11 cellular contexts compared by ENCODE assay signal in the genomic region with DNA sequence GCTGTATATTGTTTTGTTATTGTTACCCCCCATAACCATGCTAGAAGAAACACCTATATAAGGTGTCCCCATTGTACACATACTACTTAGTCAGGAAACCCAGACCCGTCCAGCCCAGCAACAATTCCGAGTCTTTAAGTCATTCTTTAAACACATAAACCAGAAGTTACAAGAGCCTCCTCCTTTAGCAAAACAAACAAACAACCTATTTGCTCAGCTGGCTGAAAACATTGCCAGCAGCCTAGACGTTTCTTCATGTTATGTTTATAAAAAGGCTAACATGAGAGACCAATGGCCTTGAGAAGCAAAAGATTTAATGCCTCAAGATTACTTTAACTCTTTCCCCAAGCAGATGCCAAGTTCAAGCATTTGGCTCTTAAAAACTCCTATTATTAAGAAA. TPM values are rescaled to one million over a fixed set of nuclear protein-coding genes. Genes with fewer than 3 reads are reported as not detected.
DNase-seq lines count a peak whose midpoint lies in the region; ATAC-seq and TF ChIP-seq lines count a peak whose summit lies in the region.
"Had no signal": no experiment of that assay in that cellular context is flagged by ENCODE, and none has a peak within 500 bp of the region (broad histone marks: within the 10 kb centered on the region; RNA-seq: fewer than 3 reads in every experiment).

No MANE protein-coding gene starts in this region.

- peaks cover 42 to 93% (median 92%) of the 10 kb centered on the region in 4 donors for H3K4me1 Mint-ChIP-seq in naive thymus-derived CD8-positive, alpha-beta T cell

- H3K27me3 Mint-ChIP-seq in naive thymus-derived CD8-positive, alpha-beta T cell: no peaks in the 10 kb centered on the region

- H3K27ac Mint-ChIP-seq in naive thymus-derived CD8-positive, alpha-beta T cell: peak overlapping the region in 9 of 10 donors; percentile 6 to 99 (median 55)

- no peak overlapping the region for H2AFZ ChIP-seq in mammary epithelial cell (ENCODE audit: low read depth, low read length)

- no peaks in the 10 kb centered on the region for H3K9me3 Mint-ChIP-seq in naive thymus-derived CD8-positive, alpha-beta T cell

- H3K4me2 ChIP-seq in mammary epithelial cell (ENCODE audit: insufficient read depth, low read depth, low read length): peak overlapping the region; percentile 83

- BruUV-seq in mammary epithelial cell (replicated peaks; lab: Mats Ljungman, UMichigan): no TSS peak

- H3K9me3 ChIP-seq in mammary epithelial cell (replicated peaks; ENCODE audit: insufficient read depth, low read length): no peaks in the 10 kb centered on the region
- H3K9me3 ChIP-seq in uterus: no peaks in the 10 kb centered on the region

- peak overlapping the region; percentile 6 to 100 (median 57) for H3K4me3 Mint-ChIP-seq in naive thymus-derived CD8-positive, alpha-beta T cell

- H3K36me3 ChIP-seq in mammary epithelial cell (ENCODE audit: insufficient read depth, low read length) (no peaks in the 10 kb centered on the region), uterus (no peaks in the 10 kb centered on the region)

- H3K4me1 ChIP-seq in mammary epithelial cell (ENCODE audit: insufficient read depth, low read length) (peaks cover 42% of the 10 kb centered on the region), uterus (peaks cover 0 to 14% of the 10 kb centered on the region in 2 donors)

- 77% methylated on average over 3 of the region's 3 CpGs for WGBS in mammary epithelial cell (ENCODE audit: low coverage, missing lambda C conversion rate)

- H3K36me3 Mint-ChIP-seq in naive thymus-derived CD8-positive, alpha-beta T cell: peaks cover 4 to 6% (median 5%) of the 10 kb centered on the region in 3 donors

- POLR2A ChIA-PET in naive thymus-derived CD8-positive, alpha-beta T cell (lab: Charles Lee): no interaction called here

- in situ Hi-C loops in mammary epithelial cell (cut with MboI; ENCODE audit: low sequenced_read_pairs in 2 of 2): no loop called here

- no peak for TF ChIP-seq POLR2A in uterus (IDR thresholded peaks at IDR 0.05)

- H3K27ac ChIP-seq in HL-60 (replicated peaks): peak overlapping the region; percentile 50; the same call in 1 of the 2 replicates
- H3K27ac ChIP-seq in mammary epithelial cell (ENCODE audit: insufficient read depth, low read depth, low read length): peak overlapping the region; percentile 92
- no peak overlapping the region for H3K27ac ChIP-seq in uterus

- CTCF ChIA-PET in mammary epithelial cell (lab: Charles Lee; ENCODE audit: low non-redundant PET): no interaction called here

- peaks cover 62% of the 10 kb centered on the region for H3K79me2 ChIP-seq in mammary epithelial cell (ENCODE audit: insufficient read depth, low read length)

- H3K27me3 ChIP-seq in HL-60 (ENCODE audit: insufficient read depth, poor library complexity, severe bottlenecking) (no peaks in the 10 kb centered on the region), mammary epithelial cell (ENCODE audit: insufficient read depth, low read length) (no peaks in the 10 kb centered on the region), uterus (no peaks in the 10 kb centered on the region)

- TF ChIP-seq CTCF in AG10803 (conservative IDR thresholded peaks at IDR 0.05; ENCODE audit: low read length) (no peak), HL-60 (IDR thresholded peaks at IDR 0.05; ENCODE audit: insufficient read depth, low read length) (no peak), mammary epithelial cell (conservative IDR thresholded peaks at IDR 0.05 in 1 of 2, IDR thresholded peaks at IDR 0.05 in 1 of 2; ENCODE audit: extremely low read depth in 1 of 2, insufficient read depth in 1 of 2, low read depth in 1 of 2, low read length in 2 of 2) (no peak), uterus (IDR thresholded peaks at IDR 0.05) (no peak)

- dilution Hi-C loops in mammary epithelial cell (cut with HindIII; ENCODE audit: low sequenced_read_pairs): no loop called here

- intact Hi-C loops in mammary epithelial cell (cut with micrococcal nuclease) (no loop called here), uterus (cut with DNase I; ENCODE audit: low total_unique reads) (no loop called here)

- no peak overlapping the region for H3K9ac ChIP-seq in mammary epithelial cell (ENCODE audit: insufficient read depth, low read length)

- no peak overlapping the region; the same call in 1 of the 2 replicates for H3K4me3 ChIP-seq in AG10803 (ENCODE audit: low read length)
- no peak overlapping the region for H3K4me3 ChIP-seq in HL-60 (replicated peaks; ENCODE audit: insufficient read depth, low read length)
- peak overlapping the region in 2 of 3 experiments; percentile 63 to 69 for H3K4me3 ChIP-seq in mammary epithelial cell (replicated peaks in 1 of 3; ENCODE audit: insufficient read depth in 1 of 3, low read depth in 2 of 3, low read length in 3 of 3)
- H3K4me3 ChIP-seq in uterus: no peak overlapping the region

- no peak for ATAC-seq in naive thymus-derived CD8-positive, alpha-beta T cell
- ATAC-seq in HG02678 (IDR thresholded peaks at IDR 0.05; ENCODE audit: unreplicated experiment): no peak
- ATAC-seq: Panc1 had no signal

- DNase-seq in AG10803 (ENCODE audit: low read depth) (peak; percentile 12), HL-60 (ENCODE audit: low read depth in 1 of 2, low spot score in 1 of 2) (no peak), mammary epithelial cell (no peak), kidney tubule cell (ENCODE audit: low spot score) (no peak), uterus (no peak), AG20443 (ENCODE audit: low spot score) (no peak)
- no peak for DNase-seq in naive thymus-derived CD8-positive, alpha-beta T cell
- DNase-seq: amygdala; stimulated activated CD4-positive, alpha-beta T cell treated with anti-CD3 and anti-CD28 coated beads, Interleukin-2, amount 100 ng/mL, for 48 hours had no signal

- no peaks in the 10 kb centered on the region for H4K20me1 ChIP-seq in mammary epithelial cell (ENCODE audit: insufficient read depth, low read length)

RNA-seq across cellular contexts. Expression of gene ACOX3, which starts 1.4 kb away (rescaled TPM):
- total RNA-seq in mammary epithelial cell (10 to 100 TPM; 19.6 to 94.0 TPM), uterus (10 to 100 TPM; 17.9 to 31.1 (median 22.5) TPM)
- polyA plus RNA-seq in mammary epithelial cell: 4.4 TPM
- 43.7 TPM for polyA minus RNA-seq in mammary epithelial cell
- 10 to 100 TPM; 14.8 to 17.3 TPM for total RNA-seq in naive thymus-derived CD8-positive, alpha-beta T cell
- polyA plus RNA-seq in naive thymus-derived CD8-positive, alpha-beta T cell: 10 to 100 TPM in 2 of 3 donors, 1 to 10 TPM in 1; 9.5 to 14.3 (median 11.4) TPM

RNA-seq across cellular contexts. Expression of gene TRMT44, which starts 1.4 kb away (rescaled TPM):
- 10 to 100 TPM; 18.5 to 20.3 TPM for total RNA-seq in mammary epithelial cell
- 6.3 TPM for polyA plus RNA-seq in mammary epithelial cell
- 1.9 TPM for polyA minus RNA-seq in mammary epithelial cell
- total RNA-seq in naive thymus-derived CD8-positive, alpha-beta T cell: 10 to 100 TPM; 29.0 to 37.5 TPM
- 10 to 100 TPM; 11.3 to 15.4 (median 13.0) TPM for polyA plus RNA-seq in naive thymus-derived CD8-positive, alpha-beta T cell
- total RNA-seq in uterus: 10 to 100 TPM in 3 of 4 donors, 1 to 10 TPM in 1; 3.3 to 38.8 (median 32.3) TPM

Comparison
In these comparisons a context has a peak if more than half of its experiments do, and no peak if none do; other contexts are left out.
1. H3K4me3 ChIP-seq: peak in mammary epithelial cell (2 of 3); none in AG10803 (single experiment), HL-60 (single experiment) and uterus (0 of 2).
2. H3K27ac ChIP-seq: peak in HL-60 (single experiment) and mammary epithelial cell (single experiment); none in uterus (0 of 2).